ENCODE assay signal across 19 cellular contexts in genomic region chr2:182446087-182446486, GRCh38. TPM values are rescaled to one million over a fixed set of nuclear protein-coding genes. Genes with fewer than 3 reads are reported as not detected.
A peak's percentile ranks its signal among the peaks of the same experiment; 100 is the strongest.
DNase-seq lines count a peak whose midpoint lies in the region; ATAC-seq and TF ChIP-seq lines count a peak whose summit lies in the region.
"Had no signal": no experiment of that assay in that cellular context is flagged by ENCODE, and none has a peak within 500 bp of the region (broad histone marks: within the 10 kb centered on the region; RNA-seq: fewer than 3 reads in every experiment).

No MANE protein-coding gene starts in this region.

- TF ChIP-seq CTCF in heart right ventricle (IDR thresholded peaks at IDR 0.05) (no peak), thoracic aorta (IDR thresholded peaks at IDR 0.05) (no peak), gastroesophageal sphincter (IDR thresholded peaks at IDR 0.05) (no peak)

- H3K9ac ChIP-seq in adipocyte (ENCODE audit: low read length), result peak overlapping the region; percentile 56

- no peak for TF ChIP-seq EP300 in gastroesophageal sphincter (IDR thresholded peaks at IDR 0.05)

- H3K4me1 ChIP-seq in right cardiac atrium (ENCODE audit: control insufficient read depth, insufficient read depth, low read length) (no peaks in the 10 kb centered on the region), adipocyte (ENCODE audit: control insufficient read depth, insufficient read depth, low read length) (peaks cover 45% of the 10 kb centered on the region), heart right ventricle (peaks cover 0 to 27% (median 9%) of the 10 kb centered on the region in 9 donors), thoracic aorta (ENCODE audit: control insufficient read depth in 1 of 2, low read depth in 2 of 2) (peaks cover 14 to 52% of the 10 kb centered on the region in 2 donors), gastroesophageal sphincter (no peaks in the 10 kb centered on the region)

- H3K27ac ChIP-seq in right cardiac atrium (ENCODE audit: low read length), result no peak overlapping the region
- peak overlapping the region in 5 of 10 donors; percentile 9 to 50 (median 38) for H3K27ac ChIP-seq in heart right ventricle
- H3K27ac ChIP-seq in thoracic aorta, result peak overlapping the region; percentile 34 to 61
- H3K27ac ChIP-seq in gastroesophageal sphincter, result no peak overlapping the region
- H3K27ac ChIP-seq: 22Rv1 had no signal

- H3K27me3 ChIP-seq in right cardiac atrium (ENCODE audit: control insufficient read depth, insufficient read depth) (no peaks in the 10 kb centered on the region), adipocyte (replicated peaks; ENCODE audit: control insufficient read depth, insufficient read depth, low read length) (no peaks in the 10 kb centered on the region), heart right ventricle (no peaks in the 10 kb centered on the region), thoracic aorta (replicated peaks; ENCODE audit: insufficient read depth) (no peaks in the 10 kb centered on the region), gastroesophageal sphincter (no peaks in the 10 kb centered on the region)

- no peaks in the 10 kb centered on the region for H3K9me3 ChIP-seq in right cardiac atrium (ENCODE audit: control insufficient read depth, low read length)
- H3K9me3 ChIP-seq in adipocyte (ENCODE audit: control insufficient read depth, low read length), result no peaks in the 10 kb centered on the region
- H3K9me3 ChIP-seq in heart right ventricle, result no peaks in the 10 kb centered on the region
- H3K9me3 ChIP-seq in thoracic aorta, result no peaks in the 10 kb centered on the region
- H3K9me3 ChIP-seq in gastroesophageal sphincter, result no peaks in the 10 kb centered on the region

- intact Hi-C loops in Right ventricle myocardium inferior (cut with DNase I) (no loop called here), right cardiac atrium (cut with DNase I) (no loop called here), heart right ventricle (cut with DNase I) (loop anchor here in 2 of 10 donors (10.0 kb wide), 2 partner anchors 179 to 199 kb away; no protein-coding TSS in a partner anchor)

- H3K4me3 ChIP-seq in right cardiac atrium (ENCODE audit: low read length) (no peak overlapping the region), adipocyte (ENCODE audit: low read length) (no peak overlapping the region), heart right ventricle (no peak overlapping the region), thoracic aorta (no peak overlapping the region), gastroesophageal sphincter (no peak overlapping the region)

- peak; percentile 42 for ATAC-seq in Right ventricle myocardium inferior
- no peak for ATAC-seq in right cardiac atrium
- ATAC-seq in heart right ventricle, result peak in 5 of 8 donors; percentile 45 to 85 (median 78)
- ATAC-seq in thoracic aorta (ENCODE audit: insufficient number of reproducible peaks, low FRiP score, low read depth), result no peak
- no peak for ATAC-seq in HG03354 (IDR thresholded peaks at IDR 0.05; ENCODE audit: poor library complexity, severe bottlenecking, unreplicated experiment)
- ATAC-seq in gastroesophageal sphincter, result no peak
- ATAC-seq: PC-3 had no signal

- no peaks in the 10 kb centered on the region for H3K36me3 ChIP-seq in adipocyte (ENCODE audit: control insufficient read depth, insufficient read depth, low read length, severe bottlenecking)
- no peaks in the 10 kb centered on the region for H3K36me3 ChIP-seq in heart right ventricle
- no peaks in the 10 kb centered on the region for H3K36me3 ChIP-seq in thoracic aorta
- H3K36me3 ChIP-seq in gastroesophageal sphincter, result no peaks in the 10 kb centered on the region

- DNase-seq in Right ventricle myocardium inferior (ENCODE audit: missing footprints) (no peak), right cardiac atrium (no peak), adipocyte (ENCODE audit: low read depth) (no peak), heart right ventricle (no peak), thoracic aorta (ENCODE audit: low spot score) (no peak)
- no peak for DNase-seq in stimulated activated CD4-positive, alpha-beta T cell treated with anti-CD3 and anti-CD28 coated beads, Interleukin-2, amount 100 ng/mL, for 48 hours
- DNase-seq: DMS79 treated with DMSO at 0.1 percent for 48 hours, HCEC 1CT, NCI-H1092 treated with DMSO at 0.1 percent for 48 hours, NCI-H146, NCI-H2029 treated with DMSO at 0.1 percent for 48 hours, NCI-H2171, NCI-H526, PC-3, RPMI8226 had no signal

- no peak for TF ChIP-seq POLR2A in gastroesophageal sphincter (IDR thresholded peaks at IDR 0.05)

RNA-seq across cellular contexts. Expression of gene PDE1A, which starts 19.3 kb away (rescaled TPM):
- total RNA-seq in Right ventricle myocardium inferior (14.6 TPM), right cardiac atrium (10 to 100 TPM; 13.9 to 16.0 (median 15.1) TPM), heart right ventricle (10 to 100 TPM in 9 of 10 donors, 1 to 10 TPM in 1; 5.8 to 66.7 (median 17.2) TPM), thoracic aorta (10 to 100 TPM; 31.7 to 35.2 TPM), gastroesophageal sphincter (10 to 100 TPM in 3 of 4 donors, 1 to 10 TPM in 1; 7.2 to 17.2 (median 11.8) TPM)
- polyA plus RNA-seq in right cardiac atrium (6.1 TPM), heart right ventricle (1 to 10 TPM; 3.6 to 4.9 TPM)
- total RNA-seq: PC-3 had no signal
- polyA plus RNA-seq: CD14-positive monocyte had no signal

Comparison
In these comparisons a context has a peak if more than half of its experiments do, and no peak if none do; other contexts are left out.
1. ATAC-seq: peak in Right ventricle myocardium inferior (single experiment) and heart right ventricle (5 of 8); none in right cardiac atrium (0 of 2), thoracic aorta (single experiment), HG03354 (single experiment) and gastroesophageal sphincter (single experiment).
2. H3K27ac ChIP-seq: peak in thoracic aorta (2 of 2); none in right cardiac atrium (single experiment) and gastroesophageal sphincter (0 of 4).